In genomic region chr12:57723630-57723962, GRCh38 we compare ENCODE assay signal across 22 cellular contexts. TPM values are rescaled to one million over a fixed set of nuclear protein-coding genes. Genes with fewer than 3 reads are reported as not detected.
"Had no signal": no experiment of that assay in that cellular context is flagged by ENCODE, and none has a peak within 500 bp of the region (broad histone marks: within the 10 kb centered on the region; RNA-seq: fewer than 3 reads in every experiment).

No MANE protein-coding gene starts in this region.

- H3K27me3 Mint-ChIP-seq: activated naive CD4-positive, alpha-beta T cell treated with anti-CD3 and anti-CD28 coated beads, Interleukin-2, amount 50 U/mL, for 24 hours; stimulated activated naive CD8-positive, alpha-beta T cell treated with anti-CD3 and anti-CD28 coated beads, Interleukin-15, amount 100 ng/mL, for 72 hours had no signal

- H3K4me2 ChIP-seq: smooth muscle cell had no signal

- H3K27me3 ChIP-seq: body of pancreas had no signal

- H3K4me3 ChIP-seq: body of pancreas, colonic mucosa, psoas muscle, right lobe of liver, smooth muscle cell had no signal

- H3K9me3 ChIP-seq: body of pancreas, colonic mucosa, psoas muscle, right lobe of liver had no signal

- DNase-seq: activated CD4-positive, alpha-beta T cell treated with anti-CD3 and anti-CD28 coated beads for 4 hours; activated effector memory CD4-positive, alpha-beta T cell treated with Interleukin-2 at 50 U/mL for 16 hours; activated T-cell treated with anti-CD3 and anti-CD28 coated beads for 4 hours; amygdala; body of pancreas; caudate nucleus; colonic mucosa; foreskin fibroblast; hypothalamus; left ventricle myocardium superior; mesenchymal stem cell; nephron progenitor cell; psoas muscle; stimulated activated CD4-positive, alpha-beta T cell treated with anti-CD3 and anti-CD28 coated beads, Interleukin-4, amount 100 ng/mL, for 4 hours; stimulated activated naive CD8-positive, alpha-beta T cell treated with anti-CD3 and anti-CD28 coated beads, Interleukin-15, amount 100 ng/mL, for 72 hours; T-helper 1 cell; WERI-Rb-1 had no signal

- H3K4me1 ChIP-seq: colonic mucosa had no signal

- H3K27ac ChIP-seq: body of pancreas, colonic mucosa, psoas muscle, right lobe of liver, WERI-Rb-1 had no signal

- H3K9me3 Mint-ChIP-seq: activated naive CD4-positive, alpha-beta T cell treated with anti-CD3 and anti-CD28 coated beads, Interleukin-2, amount 50 U/mL, for 24 hours; stimulated activated naive CD8-positive, alpha-beta T cell treated with anti-CD3 and anti-CD28 coated beads, Interleukin-15, amount 100 ng/mL, for 72 hours; type B pancreatic cell had no signal

- ATAC-seq: body of pancreas; left ventricle myocardium superior; psoas muscle; stimulated activated naive CD8-positive, alpha-beta T cell treated with anti-CD3 and anti-CD28 coated beads, Interleukin-15, amount 100 ng/mL, for 72 hours had no signal

- H3K4me3 Mint-ChIP-seq: activated naive CD4-positive, alpha-beta T cell treated with anti-CD3 and anti-CD28 coated beads, Interleukin-2, amount 50 U/mL, for 24 hours; nephron progenitor cell; stimulated activated naive CD8-positive, alpha-beta T cell treated with anti-CD3 and anti-CD28 coated beads, Interleukin-15, amount 100 ng/mL, for 72 hours; type B pancreatic cell had no signal

- H3K27ac Mint-ChIP-seq: nephron progenitor cell; stimulated activated naive CD8-positive, alpha-beta T cell treated with anti-CD3 and anti-CD28 coated beads, Interleukin-15, amount 100 ng/mL, for 72 hours; type B pancreatic cell had no signal

RNA-seq across cellular contexts. Expression of gene AGAP2, which starts 14.9 kb away (rescaled TPM):
- total RNA-seq: kidney epithelial cell, smooth muscle cell had no signal
